ENCODE assay signal across 8 cellular contexts in genomic region chr19:7629347-7630054, GRCh38. TPM values are rescaled to one million over a fixed set of nuclear protein-coding genes. Genes with fewer than 3 reads are reported as not detected.
DNase-seq lines count a peak whose midpoint lies in the region; ATAC-seq and TF ChIP-seq lines count a peak whose summit lies in the region.

Gene PET100 (plus strand): TSS chr19:7629793. CDS start chr19:7629834, 41 bp downstream.
Gene XAB2 (minus strand): TSS chr19:7629545. CDS start chr19:7629527, 18 bp downstream.

- peaks cover 11% of the 10 kb centered on the region for H3K36me3 Mint-ChIP-seq in HFFc6 (ENCODE audit: low read depth)
- H3K36me3 Mint-ChIP-seq in activated naive CD4-positive, alpha-beta T cell treated with anti-CD3 and anti-CD28 coated beads, Interleukin-2, amount 50 U/mL, for 24 hours = peaks cover 9% of the 10 kb centered on the region

- peak within 1 kb of the TSS; percentile 94 for H3K27ac Mint-ChIP-seq in HFFc6
- H3K27ac Mint-ChIP-seq in activated naive CD4-positive, alpha-beta T cell treated with anti-CD3 and anti-CD28 coated beads, Interleukin-2, amount 50 U/mL, for 24 hours = peak within 1 kb of the TSS; percentile 99

- peak; percentile 98 for ATAC-seq in SK-N-SH treated with all-trans-retinoic acid at 6 μM for 48 hours

- no peaks in the 10 kb centered on the region; the same call in none of the 2 replicates for H3K27me3 Mint-ChIP-seq in HFFc6 (ENCODE audit: insufficient read depth)
- no peaks in the 10 kb centered on the region for H3K27me3 Mint-ChIP-seq in activated naive CD4-positive, alpha-beta T cell treated with anti-CD3 and anti-CD28 coated beads, Interleukin-2, amount 50 U/mL, for 24 hours

- H3K4me1 Mint-ChIP-seq in HFFc6 (ENCODE audit: low read depth) = peaks cover 26% of the 10 kb centered on the region
- H3K4me1 Mint-ChIP-seq in activated naive CD4-positive, alpha-beta T cell treated with anti-CD3 and anti-CD28 coated beads, Interleukin-2, amount 50 U/mL, for 24 hours = peaks cover 41% of the 10 kb centered on the region

- peak within 1 kb of the TSS; percentile 95 for H3K4me3 Mint-ChIP-seq in HFFc6
- peak within 1 kb of the TSS; percentile 99 for H3K4me3 Mint-ChIP-seq in activated naive CD4-positive, alpha-beta T cell treated with anti-CD3 and anti-CD28 coated beads, Interleukin-2, amount 50 U/mL, for 24 hours

- peak; percentile 94 for DNase-seq in GM04503 (ENCODE audit: low read depth)
- DNase-seq in HFFc6 = peak; percentile 99
- peak; percentile 98 for DNase-seq in NCI-H1092 (lab: John Stamatoyannopoulos, UW)
- DNase-seq in germinal center (ENCODE audit: low spot score) = peak; percentile 99
- DNase-seq in non-pigmented ciliary epithelial cell (ENCODE audit: low read depth) = peak; percentile 97
- DNase-seq in superior temporal gyrus (ENCODE audit: extremely low spot score) = peak; percentile 100

- no peaks in the 10 kb centered on the region for H3K9me3 Mint-ChIP-seq in HFFc6
- H3K9me3 Mint-ChIP-seq in activated naive CD4-positive, alpha-beta T cell treated with anti-CD3 and anti-CD28 coated beads, Interleukin-2, amount 50 U/mL, for 24 hours = no peaks in the 10 kb centered on the region

- no peak for TF ChIP-seq CTCF in HFFc6 (IDR thresholded peaks at IDR 0.05)

TF ChIP-seq in SK-N-SH treated with all-trans-retinoic acid at 6 μM for 48 hours, 23 proteins besides CTCF, POLR2A, EP300 and RAD21:
- no peak for TF ChIP-seq ZNF8 (CRISPR knock-in tag; IDR thresholded peaks at IDR 0.05)
- no peak for TF ChIP-seq ZNF70 (CRISPR knock-in tag; IDR thresholded peaks at IDR 0.05)
- TF ChIP-seq ZFP3 (CRISPR knock-in tag; IDR thresholded peaks at IDR 0.05) = no peak
- TF ChIP-seq ZFP30 (CRISPR knock-in tag; IDR thresholded peaks at IDR 0.05) = no peak
- TF ChIP-seq GLIS3 (CRISPR knock-in tag; IDR thresholded peaks at IDR 0.05) = no peak
- TF ChIP-seq RARB (CRISPR knock-in tag; IDR thresholded peaks at IDR 0.05) = no peak
- no peak for TF ChIP-seq ZNF565 (CRISPR knock-in tag; conservative IDR thresholded peaks at IDR 0.05; ENCODE audit: low read depth)
- no peak for TF ChIP-seq ESRRG (CRISPR knock-in tag; IDR thresholded peaks at IDR 0.05)
- TF ChIP-seq CSDC2 (CRISPR knock-in tag; IDR thresholded peaks at IDR 0.05) = no peak
- no peak for TF ChIP-seq TCF4 (CRISPR knock-in tag; IDR thresholded peaks at IDR 0.05; ENCODE audit: borderline replicate concordance)
- TF ChIP-seq OSR1 (CRISPR knock-in tag; IDR thresholded peaks at IDR 0.05) = no peak
- TF ChIP-seq PPARA (CRISPR knock-in tag; IDR thresholded peaks at IDR 0.05; ENCODE audit: borderline replicate concordance) = no peak
- TF ChIP-seq ARNTL (CRISPR knock-in tag; IDR thresholded peaks at IDR 0.05; ENCODE audit: borderline replicate concordance, low read depth) = no peak
- TF ChIP-seq CREB5 (CRISPR knock-in tag; IDR thresholded peaks at IDR 0.05; ENCODE audit: low read depth) = no peak
- TF ChIP-seq TSHZ2 (CRISPR knock-in tag; IDR thresholded peaks at IDR 0.05) = no peak
- TF ChIP-seq CSRNP3 (CRISPR knock-in tag; IDR thresholded peaks at IDR 0.05) = no peak
- no peak for TF ChIP-seq ISL1 (CRISPR knock-in tag; IDR thresholded peaks at IDR 0.05)
- no peak for TF ChIP-seq POU6F1 (CRISPR knock-in tag; IDR thresholded peaks at IDR 0.05; ENCODE audit: borderline replicate concordance, low read depth)

RNA-seq across cellular contexts. Expression of gene PET100, which starts in this region (rescaled TPM):
- 100 to 1,000 TPM in 5 of 6 experiments, 10 to 100 TPM in 1; 82.1 to 138 (median 110) TPM for total RNA-seq in HFFc6 (2021; fragmentation: NEBNext Ultra II Directional; extraction: Animal tissue kit (Norgen Biotek cat#: 25700))

RNA-seq across cellular contexts. Expression of gene XAB2, which starts in this region (rescaled TPM):
- 10 to 100 TPM; 35.1 to 39.8 (median 36.3) TPM for total RNA-seq in HFFc6 (2021; fragmentation: NEBNext Ultra II Directional; extraction: Animal tissue kit (Norgen Biotek cat#: 25700))

Comparison
In these comparisons a context has a peak if more than half of its experiments do, and no peak if none do; other contexts are left out.
1. Peak in every context shown above with its lines: DNase-seq and ATAC-seq.